Comparison of ENCODE assay signal across 8 cellular contexts in genomic region chr4:17447675-17448298, GRCh38.
A peak's percentile ranks its signal among the peaks of the same experiment; 100 is the strongest.
DNase-seq lines count a peak whose midpoint lies in the region; ATAC-seq, FAIRE-seq and TF ChIP-seq lines count a peak whose summit lies in the region.

No MANE protein-coding gene starts in this region.

- peaks cover 13% of the 10 kb centered on the region for H3K27me3 Mint-ChIP-seq in osteocyte (ENCODE audit: unreplicated experiment)

- H3K4me3 Mint-ChIP-seq in osteocyte (ENCODE audit: unreplicated experiment) = no peak overlapping the region

- DNase-seq in ELR (ENCODE audit: low read depth) = peak; percentile 72
- DNase-seq in NOMO-1 treated with dmso at 0.1 percent for 144 hours (lab: John Stamatoyannopoulos, UW; ENCODE audit: unreplicated experiment) = peak; percentile 35
- DNase-seq in activated T-helper 1 cell treated with Interleukin-2 at 50 U/mL for 16 hours (ENCODE audit: low read depth) = peak; percentile 7
- DNase-seq in frontal cortex (ENCODE audit: low spot score in 2 of 2) = peak; percentile 39 to 44
- DNase-seq in osteocyte (ENCODE audit: extremely low spot score, unreplicated experiment) = no peak
- no peak for DNase-seq in DMS79 treated with DMSO at 0.1 percent for 48 hours (lab: John Stamatoyannopoulos, UW)

- H3K4me1 Mint-ChIP-seq in osteocyte (ENCODE audit: unreplicated experiment) = no peaks in the 10 kb centered on the region

- H3K9me3 Mint-ChIP-seq in osteocyte (ENCODE audit: unreplicated experiment) = peaks cover 4% of the 10 kb centered on the region

- TF ChIP-seq CTCF in osteocyte (IDR thresholded peaks at IDR 0.05) = peak; percentile 84

- H3K27ac Mint-ChIP-seq in osteocyte (ENCODE audit: unreplicated experiment) = no peak overlapping the region

- H3K36me3 Mint-ChIP-seq in osteocyte (ENCODE audit: unreplicated experiment) = no peaks in the 10 kb centered on the region

- FAIRE-seq in frontal cortex (lab: Jason Lieb, UNC) = peak; percentile 75

- ATAC-seq in GM21367 (IDR thresholded peaks at IDR 0.05; ENCODE audit: unreplicated experiment) = peak; percentile 95
- peak; percentile 92 for ATAC-seq in HG03565 (IDR thresholded peaks at IDR 0.05; ENCODE audit: unreplicated experiment)

Comparison
In these comparisons a context has a peak if more than half of its experiments do, and no peak if none do; other contexts are left out.
1. DNase-seq: peak in ELR (single experiment), NOMO-1 treated with dmso at 0.1 percent for 144 hours (single experiment), activated T-helper 1 cell treated with Interleukin-2 at 50 U/mL for 16 hours (single experiment) and frontal cortex (2 of 2); none in osteocyte (single experiment) and DMS79 treated with DMSO at 0.1 percent for 48 hours (single experiment).